In genomic region chr18:9960263-9960904, GRCh38 we compare ENCODE assay signal across 11 cellular contexts.
"Had no signal": no experiment of that assay in that cellular context is flagged by ENCODE, and none has a peak within 500 bp of the region (broad histone marks: within the 10 kb centered on the region; RNA-seq: fewer than 3 reads in every experiment).

No MANE protein-coding gene starts in this region.

- DNase-seq: activated CD4-positive, alpha-beta memory T cell treated with anti-CD3 and anti-CD28 coated beads, Interleukin-2, amount 10 ng/mL, durations not matched to agents 7 days and 5 days; activated CD4-positive, alpha-beta T cell treated with anti-CD3 and anti-CD28 coated beads for 36 hours; activated naive CD4-positive, alpha-beta T cell treated with anti-CD3 and anti-CD28 coated beads, Interleukin-2, amount 50 U/mL, for 16 hours; brain microvascular endothelial cell; effector memory CD8-positive, alpha-beta T cell; naive thymus-derived CD4-positive, alpha-beta T cell; retina; stimulated activated CD4-positive, alpha-beta T cell treated with anti-CD3 and anti-CD28 coated beads, Interleukin-4, amount 100 ng/mL, for 4 hours; T-helper 2 cell; tibial artery had no signal

- H3K27me3 ChIP-seq: tibial artery had no signal

- H3K4me3 ChIP-seq: lung, tibial artery had no signal

- H3K36me3 ChIP-seq: brain microvascular endothelial cell had no signal

- H3K27ac ChIP-seq: brain microvascular endothelial cell had no signal

- ATAC-seq: activated CD4-positive, alpha-beta T cell treated with anti-CD3 and anti-CD28 coated beads for 36 hours; effector memory CD8-positive, alpha-beta T cell had no signal

- H3K9me3 ChIP-seq: tibial artery had no signal
